8 cellular contexts compared by ENCODE assay signal in genomic region chr4:72348701-72349100, GRCh38.
"Had no signal": no experiment of that assay in that cellular context is flagged by ENCODE, and none has a peak within 500 bp of the region (broad histone marks: within the 10 kb centered on the region; RNA-seq: fewer than 3 reads in every experiment).

No MANE protein-coding gene starts in this region.

- ATAC-seq: HepG2, K562 had no signal

- H3K27ac ChIP-seq: HL-60, KMS-11 had no signal

- H3K4me3 ChIP-seq: K562 had no signal

- DNase-seq: IMR-90, KBM-7, KG1 had no signal

- FAIRE-seq: HepG2, HTR-8/SVneo, K562 had no signal
